ENCODE assay signal across 8 cellular contexts in the genomic region with DNA sequence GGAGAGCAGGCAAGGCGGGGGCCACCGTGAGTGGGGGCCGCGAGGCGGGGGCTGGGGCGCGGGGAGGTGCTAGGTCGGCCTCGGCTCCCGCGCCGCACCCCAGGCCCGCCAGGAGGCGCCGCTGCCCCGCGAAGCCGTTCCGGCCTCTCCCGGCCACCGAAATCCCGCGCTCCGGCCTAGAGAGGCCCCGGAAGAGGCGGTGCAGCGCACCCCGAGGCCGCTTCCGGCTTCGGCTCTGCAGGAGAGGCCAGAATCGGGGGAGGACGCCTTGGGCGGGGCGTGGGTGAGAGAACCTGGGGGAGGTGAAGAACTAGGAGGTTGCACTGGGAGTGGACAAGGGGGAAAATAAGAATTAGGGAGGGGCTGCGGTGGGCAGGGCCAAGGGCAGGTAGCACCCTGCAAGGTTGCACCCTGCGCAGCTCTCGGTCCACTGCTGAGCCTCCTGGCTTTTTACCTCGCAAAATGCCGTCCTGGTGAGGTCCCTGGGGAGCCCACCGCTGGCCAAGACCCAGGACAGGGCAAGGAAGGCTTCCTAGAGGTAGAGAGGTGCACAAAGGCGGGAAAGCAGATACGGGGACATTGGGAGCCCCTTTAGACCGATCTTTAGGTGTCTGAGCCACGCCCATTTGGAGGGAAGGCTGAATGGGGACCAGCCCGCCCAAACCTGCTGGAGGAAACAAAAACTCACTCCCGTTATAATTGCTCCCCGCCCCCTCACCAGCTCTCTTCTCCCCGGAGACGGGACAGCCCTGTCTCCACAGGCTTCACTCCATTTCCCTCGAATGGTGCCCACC. TPM values are rescaled to one million over a fixed set of nuclear protein-coding genes. Genes with fewer than 3 reads are reported as not detected.
DNase-seq lines count a peak whose midpoint lies in the region; ATAC-seq and TF ChIP-seq lines count a peak whose summit lies in the region.

No MANE protein-coding gene starts in this region.

- H3K79me2 ChIP-seq in PC-3 (ENCODE audit: low read length): no peaks in the 10 kb centered on the region

- intact Hi-C loops in PC-3 (cut with micrococcal nuclease): loop anchor here (1.0 to 5.0 kb wide), 4 partner anchors 19 to 70 kb away; a partner anchor contains a TSS
- intact Hi-C loops in esophagus squamous epithelium (cut with DNase I): loop anchor here (2.0 kb wide), 1 partner anchor 45 kb away; no protein-coding TSS in a partner anchor

- no peaks in the 10 kb centered on the region for H3K9me3 Mint-ChIP-seq in activated T-cell treated with anti-CD3 and anti-CD28 coated beads, Interleukin-2, amount 50 U/mL, for 24 hours
- H3K9me3 Mint-ChIP-seq in naive B cell: no peaks in the 10 kb centered on the region
- H3K9me3 Mint-ChIP-seq in stimulated activated memory B cell treated with anti-CD40 and anti-IgM and Interleukin-4, amounts not matched to agents 10 μg/mL and 1 μg/mL and 100 μg/mL, for 72 hours: no peaks in the 10 kb centered on the region

- H3K27ac Mint-ChIP-seq in activated T-cell treated with anti-CD3 and anti-CD28 coated beads, Interleukin-2, amount 50 U/mL, for 24 hours: peak overlapping the region; percentile 95
- peak overlapping the region; percentile 70 to 92 (median 90) for H3K27ac Mint-ChIP-seq in naive B cell
- H3K27ac Mint-ChIP-seq in stimulated activated memory B cell treated with anti-CD40 and anti-IgM and Interleukin-4, amounts not matched to agents 10 μg/mL and 1 μg/mL and 100 μg/mL, for 72 hours: peak overlapping the region; percentile 88

- DNase-seq in DMS79 (lab: John Stamatoyannopoulos, UW) (peak; percentile 79), KG1 (lab: John Stamatoyannopoulos, UW) (peak; percentile 90), PC-3 (peak; percentile 98), esophagus squamous epithelium (lab: John Stamatoyannopoulos, UW) (peak; percentile 79), naive B cell (peak; percentile 93)
- peak; percentile 94 for DNase-seq in activated T-cell treated with anti-CD3 and anti-CD28 coated beads, Interleukin-2, amount 50 U/mL, for 24 hours

- ATAC-seq in GM21717 (IDR thresholded peaks at IDR 0.05; ENCODE audit: unreplicated experiment): peak; percentile 76
- peak; percentile 85 for ATAC-seq in PC-3
- peak; percentile 77 to 79 for ATAC-seq in naive B cell (ENCODE audit: low read depth in 2 of 2)
- ATAC-seq in stimulated activated memory B cell treated with anti-CD40 and anti-IgM and Interleukin-4, amounts not matched to agents 10 μg/mL and 1 μg/mL and 100 μg/mL, for 72 hours: peak; percentile 92

- peak overlapping the region; percentile 64 for H3K9ac ChIP-seq in PC-3 (ENCODE audit: low read length)

- H3K4me3 ChIP-seq in PC-3 (ENCODE audit: low read length) (peak overlapping the region; percentile 74), esophagus squamous epithelium (peak overlapping the region; percentile 45 to 76 (median 66))

- H3K4me1 Mint-ChIP-seq in activated T-cell treated with anti-CD3 and anti-CD28 coated beads, Interleukin-2, amount 50 U/mL, for 24 hours (ENCODE audit: low read depth): peaks cover 27% of the 10 kb centered on the region
- H3K4me1 Mint-ChIP-seq in naive B cell: peaks cover 44 to 58% (median 53%) of the 10 kb centered on the region in 3 donors
- peaks cover 60% of the 10 kb centered on the region for H3K4me1 Mint-ChIP-seq in stimulated activated memory B cell treated with anti-CD40 and anti-IgM and Interleukin-4, amounts not matched to agents 10 μg/mL and 1 μg/mL and 100 μg/mL, for 72 hours

- peaks cover 5% of the 10 kb centered on the region for H3K36me3 Mint-ChIP-seq in activated T-cell treated with anti-CD3 and anti-CD28 coated beads, Interleukin-2, amount 50 U/mL, for 24 hours (ENCODE audit: low read depth)
- H3K36me3 Mint-ChIP-seq in naive B cell: no peaks in the 10 kb centered on the region
- no peaks in the 10 kb centered on the region for H3K36me3 Mint-ChIP-seq in stimulated activated memory B cell treated with anti-CD40 and anti-IgM and Interleukin-4, amounts not matched to agents 10 μg/mL and 1 μg/mL and 100 μg/mL, for 72 hours

- H3K4me1 ChIP-seq in PC-3 (ENCODE audit: insufficient read depth, low read length) (peaks cover 10% of the 10 kb centered on the region; the same call in 1 of the 2 replicates), esophagus squamous epithelium (peaks cover 24 to 53% (median 30%) of the 10 kb centered on the region in 3 donors)

- no peaks in the 10 kb centered on the region for H3K36me3 ChIP-seq in PC-3 (ENCODE audit: low read depth, low read length)
- H3K36me3 ChIP-seq in esophagus squamous epithelium: no peaks in the 10 kb centered on the region

- H3K9me3 ChIP-seq in PC-3 (ENCODE audit: low read length) (no peaks in the 10 kb centered on the region), esophagus squamous epithelium (no peaks in the 10 kb centered on the region)

- TSS peak; percentile 76 for BruUV-seq in PC-3 (replicated peaks; lab: Mats Ljungman, UMichigan)

- WGBS in esophagus squamous epithelium, 2 donors: 0 to 1% methylated on average over 16 to 24 of the region's 51 CpGs

- H3F3A ChIP-seq in PC-3 (ENCODE audit: low read length, unreplicated experiment): no peaks in the 10 kb centered on the region

- no peaks in the 10 kb centered on the region for H3K27me3 Mint-ChIP-seq in activated T-cell treated with anti-CD3 and anti-CD28 coated beads, Interleukin-2, amount 50 U/mL, for 24 hours
- peaks cover 3 to 18% (median 18%) of the 10 kb centered on the region in 3 donors for H3K27me3 Mint-ChIP-seq in naive B cell
- peaks cover 13% of the 10 kb centered on the region for H3K27me3 Mint-ChIP-seq in stimulated activated memory B cell treated with anti-CD40 and anti-IgM and Interleukin-4, amounts not matched to agents 10 μg/mL and 1 μg/mL and 100 μg/mL, for 72 hours

- H3K27me3 ChIP-seq in PC-3 (ENCODE audit: low read length): no peaks in the 10 kb centered on the region
- H3K27me3 ChIP-seq in esophagus squamous epithelium: peaks cover 0 to 5% (median 0%) of the 10 kb centered on the region in 4 donors

- peak overlapping the region; percentile 57 for H3K27ac ChIP-seq in PC-3 (ENCODE audit: low read length)
- H3K27ac ChIP-seq in esophagus squamous epithelium: peak overlapping the region; percentile 86 to 95 (median 90)

- TF ChIP-seq CTCF in PC-3 (conservative IDR thresholded peaks at IDR 0.05; ENCODE audit: low read depth, low read length) (peak; percentile 77), esophagus squamous epithelium (IDR thresholded peaks at IDR 0.05) (peak; percentile 79 to 97 (median 95))

- H3K4me3 Mint-ChIP-seq in activated T-cell treated with anti-CD3 and anti-CD28 coated beads, Interleukin-2, amount 50 U/mL, for 24 hours: peak overlapping the region; percentile 90
- H3K4me3 Mint-ChIP-seq in naive B cell: peak overlapping the region; percentile 84 to 99 (median 96)
- H3K4me3 Mint-ChIP-seq in stimulated activated memory B cell treated with anti-CD40 and anti-IgM and Interleukin-4, amounts not matched to agents 10 μg/mL and 1 μg/mL and 100 μg/mL, for 72 hours: peak overlapping the region; percentile 98

- peak in 2 of 4 donors; percentile 26 to 51 for TF ChIP-seq POLR2A in esophagus squamous epithelium (IDR thresholded peaks at IDR 0.05)

- no peaks in the 10 kb centered on the region for H4K20me1 ChIP-seq in PC-3 (ENCODE audit: low read length)

- H3K4me2 ChIP-seq in PC-3 (ENCODE audit: low read length): peak overlapping the region; percentile 93

- CTCF ChIA-PET in PC-3 (lab: Charles Lee): interaction anchor here (0.6 to 2.3 kb wide), 5 partner anchors 8 to 36 kb away, joined by 3 to 22 read pairs (median 6); a partner anchor contains a TSS

- POLR2A ChIA-PET in PC-3 (lab: Charles Lee; ENCODE audit: unreplicated experiment): interaction anchor here (0.6 kb wide), 1 partner anchor 110 kb away, joined by 4 read pairs; no protein-coding TSS in a partner anchor

- H2AFZ ChIP-seq in PC-3 (ENCODE audit: low read length): peak overlapping the region; percentile 94

- H3K9me2 ChIP-seq in PC-3 (replicated peaks; ENCODE audit: low read length): no peaks in the 10 kb centered on the region

RNA-seq across cellular contexts. Expression of a gene that starts 8.4 kb away (rescaled TPM):
- total RNA-seq in PC-3 (2014; rRNA removed) (221 and 254 TPM in 2 replicates), esophagus squamous epithelium (100 to 1,000 TPM in 2 of 4 donors, 10 to 100 TPM in 2; 39.8 to 122 (median 76.5) TPM)
- polyA plus RNA-seq in naive B cell (ENCODE audit: low read depth in 6 of 6): 100 to 1,000 TPM; 472 to 669 (median 550) TPM

RNA-seq across cellular contexts. Expression of a gene that starts 22.5 kb away (rescaled TPM):
- total RNA-seq in PC-3 (2014; rRNA removed) (0.17 and 3.3 TPM in 2 replicates), esophagus squamous epithelium (not detected)
- polyA plus RNA-seq in naive B cell (ENCODE audit: low read depth in 6 of 6): not detected

RNA-seq across cellular contexts. Expression of a gene that starts 36.2 kb away (rescaled TPM):
- total RNA-seq in PC-3 (2014; rRNA removed) (0.22 TPM in 1 of 2 replicates, not detected in the other), esophagus squamous epithelium (not detected)
- polyA plus RNA-seq in naive B cell (ENCODE audit: low read depth in 6 of 6): not detected

RNA-seq across cellular contexts. Expression of a gene that starts 41.4 kb away (rescaled TPM):
- 40.1 and 63.9 TPM in 2 replicates for total RNA-seq in PC-3 (2014; rRNA removed)
- 1 to 10 TPM in 3 of 4 donors, under 1 TPM in 1; 0.70 to 8.2 (median 2.4) TPM for total RNA-seq in esophagus squamous epithelium
- under 1 TPM in 1 of 6 donors, not detected in 5; 0.13 TPM for polyA plus RNA-seq in naive B cell (ENCODE audit: low read depth in 6 of 6)

RNA-seq across cellular contexts. Expression of a gene that starts 51.3 kb away (rescaled TPM):
- total RNA-seq in PC-3 (2014; rRNA removed) (not detected in 2 replicates), esophagus squamous epithelium (not detected)
- under 1 TPM in 1 of 6 donors, not detected in 5; 0.19 TPM for polyA plus RNA-seq in naive B cell (ENCODE audit: low read depth in 6 of 6)

Comparison
In these comparisons a context has a peak if more than half of its experiments do, and no peak if none do; other contexts are left out.
1. Peak in every context shown above with its lines: DNase-seq, ATAC-seq, H3K4me3 ChIP-seq and H3K27ac ChIP-seq.